10 cellular contexts compared by ENCODE assay signal in the genomic region with DNA sequence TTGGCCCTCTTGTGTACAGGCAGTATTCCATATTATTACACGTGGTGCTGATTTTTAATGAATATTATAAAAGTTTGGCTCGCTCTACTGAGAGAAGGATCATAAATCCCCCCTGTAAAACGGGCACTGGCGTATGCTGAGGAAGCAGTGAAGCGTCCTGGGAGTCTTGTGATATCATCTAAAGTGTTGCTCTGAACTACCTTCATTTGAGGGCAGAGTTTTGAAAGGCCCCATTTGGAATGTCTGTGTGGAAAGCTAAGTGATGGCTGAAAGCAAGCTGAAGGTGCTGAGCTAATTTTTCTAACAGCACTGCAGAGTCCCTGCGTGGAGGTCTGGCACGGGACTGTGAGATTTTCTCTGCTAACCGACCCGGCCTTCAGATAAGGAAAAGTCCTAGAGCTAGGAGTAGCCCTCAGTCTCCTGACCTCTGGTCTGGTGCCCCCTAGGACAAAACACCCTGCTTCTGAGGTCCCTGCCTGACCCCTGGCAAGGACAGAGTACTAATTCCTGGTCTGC. TPM values are rescaled to one million over a fixed set of nuclear protein-coding genes. Genes with fewer than 3 reads are reported as not detected.
A peak's percentile ranks its signal among the peaks of the same experiment; 100 is the strongest.
DNase-seq lines count a peak whose midpoint lies in the region; ATAC-seq lines count a peak whose summit lies in the region.
"Had no signal": no experiment of that assay in that cellular context is flagged by ENCODE, and none has a peak within 500 bp of the region (broad histone marks: within the 10 kb centered on the region; RNA-seq: fewer than 3 reads in every experiment).

No MANE protein-coding gene starts in this region.

- CTCF ChIA-PET in activated CD4-positive, alpha-beta T cell treated with anti-CD3 and anti-CD28 coated beads, Interleukin-2, amount 10 ng/mL, durations not matched to agents 7 days and 5 days (lab: Charles Lee): interaction anchor here (0.8 to 1.1 kb wide), 6 partner anchors 21 to 181 kb away, joined by 3 to 5 read pairs (median 3); no protein-coding TSS in a partner anchor
- CTCF ChIA-PET in activated CD4-positive, alpha-beta memory T cell treated with anti-CD3 and anti-CD28 coated beads, Interleukin-2, amount 10 ng/mL, durations not matched to agents 7 days and 5 days (lab: Charles Lee): interaction anchor here (1.2 to 1.7 kb wide), 6 partner anchors 10 to 357 kb away, joined by 3 to 6 read pairs (median 4); no protein-coding TSS in a partner anchor

- no peaks in the 10 kb centered on the region for H3K9me3 Mint-ChIP-seq in activated CD4-positive, alpha-beta T cell treated with anti-CD3 and anti-CD28 coated beads, Interleukin-2, amount 10 ng/mL, durations not matched to agents 7 days and 5 days
- no peaks in the 10 kb centered on the region for H3K9me3 Mint-ChIP-seq in activated CD4-positive, alpha-beta memory T cell treated with anti-CD3 and anti-CD28 coated beads, Interleukin-2, amount 10 ng/mL, durations not matched to agents 7 days and 5 days
- H3K9me3 Mint-ChIP-seq in stimulated activated memory B cell treated with anti-CD40 and anti-IgM and Interleukin-4, amounts not matched to agents 10 μg/mL and 1 μg/mL and 100 μg/mL, for 72 hours: no peaks in the 10 kb centered on the region

- peaks cover 8% of the 10 kb centered on the region for H3K36me3 Mint-ChIP-seq in activated CD4-positive, alpha-beta T cell treated with anti-CD3 and anti-CD28 coated beads, Interleukin-2, amount 10 ng/mL, durations not matched to agents 7 days and 5 days (ENCODE audit: low read depth)
- peaks cover 8% of the 10 kb centered on the region for H3K36me3 Mint-ChIP-seq in activated CD4-positive, alpha-beta memory T cell treated with anti-CD3 and anti-CD28 coated beads, Interleukin-2, amount 10 ng/mL, durations not matched to agents 7 days and 5 days (ENCODE audit: low read depth)
- H3K36me3 Mint-ChIP-seq in stimulated activated memory B cell treated with anti-CD40 and anti-IgM and Interleukin-4, amounts not matched to agents 10 μg/mL and 1 μg/mL and 100 μg/mL, for 72 hours: no peaks in the 10 kb centered on the region

- POLR2A ChIA-PET in activated CD4-positive, alpha-beta T cell treated with anti-CD3 and anti-CD28 coated beads, Interleukin-2, amount 10 ng/mL, durations not matched to agents 7 days and 5 days (lab: Charles Lee): no interaction called here
- POLR2A ChIA-PET in activated CD4-positive, alpha-beta memory T cell treated with anti-CD3 and anti-CD28 coated beads, Interleukin-2, amount 10 ng/mL, durations not matched to agents 7 days and 5 days (lab: Charles Lee): interaction anchor here (1.7 to 6.2 kb wide), 3 partner anchors 12 to 176 kb away, joined by 5 to 101 read pairs (median 76); no protein-coding TSS in a partner anchor

- H3K4me1 Mint-ChIP-seq in activated CD4-positive, alpha-beta T cell treated with anti-CD3 and anti-CD28 coated beads, Interleukin-2, amount 10 ng/mL, durations not matched to agents 7 days and 5 days: peaks cover 20% of the 10 kb centered on the region
- H3K4me1 Mint-ChIP-seq in activated CD4-positive, alpha-beta memory T cell treated with anti-CD3 and anti-CD28 coated beads, Interleukin-2, amount 10 ng/mL, durations not matched to agents 7 days and 5 days: peaks cover 19% of the 10 kb centered on the region
- peaks cover 27% of the 10 kb centered on the region for H3K4me1 Mint-ChIP-seq in stimulated activated memory B cell treated with anti-CD40 and anti-IgM and Interleukin-4, amounts not matched to agents 10 μg/mL and 1 μg/mL and 100 μg/mL, for 72 hours

- DNase-seq in activated CD4-positive, alpha-beta T cell treated with anti-CD3 and anti-CD28 coated beads, Interleukin-2, amount 10 ng/mL, durations not matched to agents 7 days and 5 days: no peak
- no peak for DNase-seq in activated CD4-positive, alpha-beta T cell treated with anti-CD3 and anti-CD28 coated beads for 4 hours
- no peak for DNase-seq in activated CD4-positive, alpha-beta memory T cell treated with anti-CD3 and anti-CD28 coated beads, Interleukin-2, amount 10 ng/mL, durations not matched to agents 7 days and 5 days
- peak; percentile 76 for DNase-seq in islet precursor cell
- no peak for DNase-seq in putamen (ENCODE audit: low spot score)
- DNase-seq in NCI-H1436 (lab: John Stamatoyannopoulos, UW): no peak
- DNase-seq in foreskin melanocyte: no peak
- DNase-seq: activated effector memory CD4-positive, alpha-beta T cell treated with Interleukin-2 at 50 U/mL for 16 hours; small intestine had no signal

- peak overlapping the region; percentile 78 for H3K27ac Mint-ChIP-seq in activated CD4-positive, alpha-beta T cell treated with anti-CD3 and anti-CD28 coated beads, Interleukin-2, amount 10 ng/mL, durations not matched to agents 7 days and 5 days
- no peak overlapping the region for H3K27ac Mint-ChIP-seq in activated CD4-positive, alpha-beta memory T cell treated with anti-CD3 and anti-CD28 coated beads, Interleukin-2, amount 10 ng/mL, durations not matched to agents 7 days and 5 days
- H3K27ac Mint-ChIP-seq in stimulated activated memory B cell treated with anti-CD40 and anti-IgM and Interleukin-4, amounts not matched to agents 10 μg/mL and 1 μg/mL and 100 μg/mL, for 72 hours: peak overlapping the region; percentile 84

- H3K27me3 Mint-ChIP-seq in activated CD4-positive, alpha-beta T cell treated with anti-CD3 and anti-CD28 coated beads, Interleukin-2, amount 10 ng/mL, durations not matched to agents 7 days and 5 days: peaks cover 24% of the 10 kb centered on the region
- H3K27me3 Mint-ChIP-seq in activated CD4-positive, alpha-beta memory T cell treated with anti-CD3 and anti-CD28 coated beads, Interleukin-2, amount 10 ng/mL, durations not matched to agents 7 days and 5 days: peaks cover 47% of the 10 kb centered on the region
- H3K27me3 Mint-ChIP-seq in stimulated activated memory B cell treated with anti-CD40 and anti-IgM and Interleukin-4, amounts not matched to agents 10 μg/mL and 1 μg/mL and 100 μg/mL, for 72 hours: no peaks in the 10 kb centered on the region

- no peak for ATAC-seq in stimulated activated memory B cell treated with anti-CD40 and anti-IgM and Interleukin-4, amounts not matched to agents 10 μg/mL and 1 μg/mL and 100 μg/mL, for 72 hours

- H3K4me3 Mint-ChIP-seq in activated CD4-positive, alpha-beta T cell treated with anti-CD3 and anti-CD28 coated beads, Interleukin-2, amount 10 ng/mL, durations not matched to agents 7 days and 5 days: peak overlapping the region; percentile 60
- H3K4me3 Mint-ChIP-seq in activated CD4-positive, alpha-beta memory T cell treated with anti-CD3 and anti-CD28 coated beads, Interleukin-2, amount 10 ng/mL, durations not matched to agents 7 days and 5 days: peak overlapping the region; percentile 60
- H3K4me3 Mint-ChIP-seq in stimulated activated memory B cell treated with anti-CD40 and anti-IgM and Interleukin-4, amounts not matched to agents 10 μg/mL and 1 μg/mL and 100 μg/mL, for 72 hours: peak overlapping the region; percentile 62

RNA-seq across cellular contexts. Expression of a gene that starts 1.3 kb away (rescaled TPM):
- total RNA-seq in activated CD4-positive, alpha-beta T cell treated with anti-CD3 and anti-CD28 coated beads, Interleukin-2, amount 10 ng/mL, durations not matched to agents 7 days and 5 days: 10 to 100 TPM; 59.4 to 61.6 TPM
- 10 to 100 TPM; 30.3 to 31.1 TPM for total RNA-seq in activated CD4-positive, alpha-beta memory T cell treated with anti-CD3 and anti-CD28 coated beads, Interleukin-2, amount 10 ng/mL, durations not matched to agents 7 days and 5 days
